ENCODE assay signal across 8 cellular contexts in the genomic region with DNA sequence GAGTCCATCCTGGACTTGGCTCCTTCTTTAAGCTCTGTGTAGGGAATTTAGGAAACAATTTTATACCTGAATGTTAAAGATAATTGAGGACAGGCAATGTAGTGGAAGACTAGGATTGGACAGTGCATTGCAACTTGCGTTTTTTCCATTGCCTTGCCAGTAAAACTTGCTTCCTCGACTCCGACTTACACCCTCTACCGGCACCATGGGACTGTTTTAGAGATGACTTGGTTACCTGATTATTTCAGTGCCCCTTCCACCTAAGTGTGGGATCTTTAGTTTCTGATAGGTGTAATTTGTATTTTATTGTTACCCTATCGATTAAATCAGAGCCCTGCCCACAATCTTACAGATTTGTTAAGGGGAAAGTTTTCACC. TPM values are rescaled to one million over a fixed set of nuclear protein-coding genes. Genes with fewer than 3 reads are reported as not detected.
DNase-seq lines count a peak whose midpoint lies in the region; ATAC-seq and TF ChIP-seq lines count a peak whose summit lies in the region.

No MANE protein-coding gene starts in this region.

- H3K9me3 ChIP-seq in BE2C, result no peaks in the 10 kb centered on the region
- no peaks in the 10 kb centered on the region for H3K9me3 ChIP-seq in neuron (ENCODE audit: low read length)

- H3K9me3 Mint-ChIP-seq in endothelial cell (ENCODE audit: unreplicated experiment), result no peaks in the 10 kb centered on the region

- peaks cover 7% of the 10 kb centered on the region for H3K4me1 Mint-ChIP-seq in endothelial cell (ENCODE audit: unreplicated experiment)

- no peaks in the 10 kb centered on the region for H3K27me3 Mint-ChIP-seq in endothelial cell (ENCODE audit: unreplicated experiment)

- H3K4me3 ChIP-seq in BE2C (ENCODE audit: low read depth, low read length) (peak overlapping the region; percentile 85), neuron (ENCODE audit: low read length) (peak overlapping the region; percentile 70)

- no peaks in the 10 kb centered on the region for H3K36me3 Mint-ChIP-seq in endothelial cell (ENCODE audit: low read depth, unreplicated experiment)

- intact Hi-C loops in posterior vena cava (cut with DNase I), result no loop called here

- peak overlapping the region; percentile 94 for H3K4me3 Mint-ChIP-seq in endothelial cell (ENCODE audit: unreplicated experiment)

- H2AFZ ChIP-seq in neuron (ENCODE audit: low read depth, low read length), result no peak overlapping the region

- TF ChIP-seq CTCF in BE2C (IDR thresholded peaks at IDR 0.05; ENCODE audit: low read depth, low read length), result peak; percentile 42
- TF ChIP-seq CTCF in GM12872 (IDR thresholded peaks at IDR 0.05; ENCODE audit: insufficient read depth, low read depth, low read length), result peak; percentile 17; the same call in 1 of the 3 replicates
- no peak for TF ChIP-seq CTCF in endothelial cell (IDR thresholded peaks at IDR 0.05; ENCODE audit: unreplicated experiment)

- H3K27me3 ChIP-seq in BE2C (no peaks in the 10 kb centered on the region), neuron (ENCODE audit: insufficient read depth, low read length) (no peaks in the 10 kb centered on the region)

- no peak overlapping the region for H3K27ac Mint-ChIP-seq in endothelial cell (ENCODE audit: unreplicated experiment)

- ATAC-seq in HG03135 (IDR thresholded peaks at IDR 0.05; ENCODE audit: unreplicated experiment) (no peak), HG03095 (IDR thresholded peaks at IDR 0.05; ENCODE audit: unreplicated experiment) (no peak)

- no peaks in the 10 kb centered on the region for H3K4me1 ChIP-seq in BE2C
- H3K4me1 ChIP-seq in neuron (ENCODE audit: insufficient read depth, low read length), result peaks cover 6% of the 10 kb centered on the region

- DNase-seq in BE2C (peak; percentile 15), RKO (ENCODE audit: low spot score) (peak; percentile 11), endothelial cell (ENCODE audit: low spot score) (no peak), posterior vena cava (ENCODE audit: low spot score) (no peak)

- no peaks in the 10 kb centered on the region for H3K36me3 ChIP-seq in BE2C
- H3K36me3 ChIP-seq in neuron (ENCODE audit: insufficient read depth, low read length), result no peaks in the 10 kb centered on the region

RNA-seq across cellular contexts. Expression of gene PRPS1, which starts 1.2 kb away (rescaled TPM):
- 77.3 TPM for polyA plus RNA-seq in BE2C (2012; ENCODE audit: insufficient read depth, insufficient read length, low read depth)
- total RNA-seq in endothelial cell (ENCODE audit: unreplicated experiment) (41.0 TPM), posterior vena cava (10 to 100 TPM; 30.2 to 32.7 TPM)

Comparison
In these comparisons a context has a peak if more than half of its experiments do, and no peak if none do; other contexts are left out.
1. DNase-seq: peak in BE2C (single experiment) and RKO (single experiment); none in endothelial cell (single experiment) and posterior vena cava (single experiment).